Comparison of ENCODE assay signal across 16 cellular contexts in genomic region chr9:129930743-129931142, GRCh38.
DNase-seq lines count a peak whose midpoint lies in the region; ATAC-seq and TF ChIP-seq lines count a peak whose summit lies in the region.
"Had no signal": no experiment of that assay in that cellular context is flagged by ENCODE, and none has a peak within 500 bp of the region (broad histone marks: within the 10 kb centered on the region; RNA-seq: fewer than 3 reads in every experiment).

No MANE protein-coding gene starts in this region.

- peak overlapping the region; percentile 69 for H3K27ac Mint-ChIP-seq in activated naive CD4-positive, alpha-beta T cell treated with anti-CD3 and anti-CD28 coated beads, Interleukin-2, amount 10 ng/mL, durations not matched to agents 7 days and 5 days
- peak overlapping the region; percentile 86 for H3K27ac Mint-ChIP-seq in activated T-helper 2 cell treated with anti-CD3 and anti-CD28 coated beads, Interferon-gamma antibody, Interleukin-2, Interleukin-4, amounts not matched to agents 10 μg/mL and 5 μg/mL and 100 μg/mL, durations not matched to agents 14 hours and 24 hours and 36 hours
- peak overlapping the region; percentile 41 for H3K27ac Mint-ChIP-seq in memory B cell
- H3K27ac Mint-ChIP-seq: HFFc6, neural progenitor cell had no signal

- CTCF ChIA-PET in activated naive CD4-positive, alpha-beta T cell treated with anti-CD3 and anti-CD28 coated beads, Interleukin-2, amount 10 ng/mL, durations not matched to agents 7 days and 5 days (lab: Charles Lee): no interaction called here

- ATAC-seq in memory B cell (ENCODE audit: low read depth) (no peak), upper lobe of right lung (no peak), HG03571 (IDR thresholded peaks at IDR 0.05; ENCODE audit: unreplicated experiment) (no peak)

- peak overlapping the region; percentile 9 for H3K27ac ChIP-seq in upper lobe of right lung
- H3K27ac ChIP-seq: left ventricle myocardium inferior, neural progenitor cell, thyroid gland had no signal

- no peak for TF ChIP-seq CTCF in upper lobe of right lung (IDR thresholded peaks at IDR 0.05)

- peaks cover 37% of the 10 kb centered on the region for H3K36me3 ChIP-seq in upper lobe of right lung
- H3K36me3 ChIP-seq: neural progenitor cell had no signal

- no peaks in the 10 kb centered on the region for H3K27me3 ChIP-seq in upper lobe of right lung
- H3K27me3 ChIP-seq: neural progenitor cell, thyroid gland had no signal

- intact Hi-C loops in activated T-helper 2 cell treated with anti-CD3 and anti-CD28 coated beads, Interferon-gamma antibody, Interleukin-2, Interleukin-4, amounts not matched to agents 10 μg/mL and 5 μg/mL and 100 μg/mL, durations not matched to agents 14 hours and 24 hours and 36 hours (cut with micrococcal nuclease): no loop called here
- intact Hi-C loops in upper lobe of right lung (cut with DNase I): no loop called here

- peaks cover 51% of the 10 kb centered on the region for H3K36me3 Mint-ChIP-seq in activated naive CD4-positive, alpha-beta T cell treated with anti-CD3 and anti-CD28 coated beads, Interleukin-2, amount 10 ng/mL, durations not matched to agents 7 days and 5 days
- H3K36me3 Mint-ChIP-seq in activated T-helper 2 cell treated with anti-CD3 and anti-CD28 coated beads, Interferon-gamma antibody, Interleukin-2, Interleukin-4, amounts not matched to agents 10 μg/mL and 5 μg/mL and 100 μg/mL, durations not matched to agents 14 hours and 24 hours and 36 hours (ENCODE audit: low read depth): peaks cover 77% of the 10 kb centered on the region
- H3K36me3 Mint-ChIP-seq in memory B cell: peaks cover 13% of the 10 kb centered on the region

- no peak overlapping the region for H3K4me3 ChIP-seq in upper lobe of right lung
- H3K4me3 ChIP-seq: left ventricle myocardium inferior, neural progenitor cell, thyroid gland had no signal

- H3K9me3 Mint-ChIP-seq in activated naive CD4-positive, alpha-beta T cell treated with anti-CD3 and anti-CD28 coated beads, Interleukin-2, amount 10 ng/mL, durations not matched to agents 7 days and 5 days: no peaks in the 10 kb centered on the region
- no peaks in the 10 kb centered on the region for H3K9me3 Mint-ChIP-seq in activated T-helper 2 cell treated with anti-CD3 and anti-CD28 coated beads, Interferon-gamma antibody, Interleukin-2, Interleukin-4, amounts not matched to agents 10 μg/mL and 5 μg/mL and 100 μg/mL, durations not matched to agents 14 hours and 24 hours and 36 hours
- no peaks in the 10 kb centered on the region for H3K9me3 Mint-ChIP-seq in memory B cell
- H3K9me3 Mint-ChIP-seq: HFFc6, neural progenitor cell had no signal

- no peaks in the 10 kb centered on the region for H3K9me3 ChIP-seq in upper lobe of right lung
- H3K9me3 ChIP-seq: left ventricle myocardium inferior, thyroid gland had no signal

- no peaks in the 10 kb centered on the region for H3K27me3 Mint-ChIP-seq in activated naive CD4-positive, alpha-beta T cell treated with anti-CD3 and anti-CD28 coated beads, Interleukin-2, amount 10 ng/mL, durations not matched to agents 7 days and 5 days
- no peaks in the 10 kb centered on the region for H3K27me3 Mint-ChIP-seq in activated T-helper 2 cell treated with anti-CD3 and anti-CD28 coated beads, Interferon-gamma antibody, Interleukin-2, Interleukin-4, amounts not matched to agents 10 μg/mL and 5 μg/mL and 100 μg/mL, durations not matched to agents 14 hours and 24 hours and 36 hours (ENCODE audit: low read depth)
- H3K27me3 Mint-ChIP-seq in memory B cell: no peaks in the 10 kb centered on the region

- no peak overlapping the region for H3K4me3 Mint-ChIP-seq in activated naive CD4-positive, alpha-beta T cell treated with anti-CD3 and anti-CD28 coated beads, Interleukin-2, amount 10 ng/mL, durations not matched to agents 7 days and 5 days
- peak overlapping the region; percentile 26 for H3K4me3 Mint-ChIP-seq in activated T-helper 2 cell treated with anti-CD3 and anti-CD28 coated beads, Interferon-gamma antibody, Interleukin-2, Interleukin-4, amounts not matched to agents 10 μg/mL and 5 μg/mL and 100 μg/mL, durations not matched to agents 14 hours and 24 hours and 36 hours (ENCODE audit: low read depth)
- no peak overlapping the region for H3K4me3 Mint-ChIP-seq in memory B cell
- H3K4me3 Mint-ChIP-seq: HFFc6, neural progenitor cell had no signal

- H3K4me1 Mint-ChIP-seq in activated naive CD4-positive, alpha-beta T cell treated with anti-CD3 and anti-CD28 coated beads, Interleukin-2, amount 10 ng/mL, durations not matched to agents 7 days and 5 days: peaks cover 49% of the 10 kb centered on the region
- H3K4me1 Mint-ChIP-seq in activated T-helper 2 cell treated with anti-CD3 and anti-CD28 coated beads, Interferon-gamma antibody, Interleukin-2, Interleukin-4, amounts not matched to agents 10 μg/mL and 5 μg/mL and 100 μg/mL, durations not matched to agents 14 hours and 24 hours and 36 hours (ENCODE audit: low read depth): peaks cover 55% of the 10 kb centered on the region
- peaks cover 20% of the 10 kb centered on the region for H3K4me1 Mint-ChIP-seq in memory B cell

- no peak for DNase-seq in activated naive CD4-positive, alpha-beta T cell treated with anti-CD3 and anti-CD28 coated beads, Interleukin-2, amount 10 ng/mL, durations not matched to agents 7 days and 5 days
- DNase-seq in activated naive CD4-positive, alpha-beta T cell treated with Interleukin-2 at 50 U/mL for 16 hours: no peak
- DNase-seq in activated T-helper 2 cell treated with anti-CD3 and anti-CD28 coated beads, Interferon-gamma antibody, Interleukin-2, Interleukin-4, amounts not matched to agents 10 μg/mL and 5 μg/mL and 100 μg/mL, durations not matched to agents 14 hours and 24 hours and 36 hours (ENCODE audit: low spot score): no peak
- DNase-seq in memory B cell (ENCODE audit: low spot score in 2 of 2) (no peak), upper lobe of right lung (no peak), SKM-1 treated with dmso at 0.1 percent for 144 hours (lab: John Stamatoyannopoulos, UW; ENCODE audit: unreplicated experiment) (no peak), NCI-H146 (lab: John Stamatoyannopoulos, UW) (no peak)
- DNase-seq: ACHN; activated CD4-positive, alpha-beta T cell treated with anti-CD3 and anti-CD28 coated beads for 1 hour; activated naive CD4-positive, alpha-beta T cell; HFFc6; left ventricle myocardium inferior; NCI-H1048; thyroid gland had no signal

- H3K4me1 ChIP-seq in upper lobe of right lung: peaks cover 35% of the 10 kb centered on the region
